ENCODE assay signal across 16 cellular contexts in the genomic region with DNA sequence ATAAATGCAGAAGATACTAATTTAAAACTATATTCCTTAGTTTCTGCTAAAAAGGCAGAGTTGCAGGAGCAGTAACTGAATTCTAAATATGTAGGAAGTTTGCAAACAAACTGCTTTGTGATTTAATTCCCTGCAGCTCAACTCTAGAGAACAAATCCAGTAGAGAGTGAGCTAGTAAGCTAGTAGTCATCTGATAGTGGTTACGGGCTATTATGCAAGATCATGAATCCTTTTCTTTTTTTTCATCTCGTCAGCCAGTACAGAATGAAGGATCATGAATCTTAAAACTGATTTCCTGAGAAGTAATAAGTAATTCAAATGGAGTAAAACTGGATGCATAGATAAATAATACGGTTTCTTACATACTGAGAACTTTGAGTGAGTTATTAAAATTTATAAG. TPM values are rescaled to one million over a fixed set of nuclear protein-coding genes. Genes with fewer than 3 reads are reported as not detected.
DNase-seq lines count a peak whose midpoint lies in the region; ATAC-seq and TF ChIP-seq lines count a peak whose summit lies in the region.
"Had no signal": no experiment of that assay in that cellular context is flagged by ENCODE, and none has a peak within 500 bp of the region (broad histone marks: within the 10 kb centered on the region; RNA-seq: fewer than 3 reads in every experiment).

No MANE protein-coding gene starts in this region.

- no peak overlapping the region for H3K4me3 Mint-ChIP-seq in activated naive CD8-positive, alpha-beta T cell treated with anti-CD3 and anti-CD28 coated beads for 36 hours
- H3K4me3 Mint-ChIP-seq: activated CD4-positive, alpha-beta T cell treated with anti-CD3 and anti-CD28 coated beads, Interleukin-2, amount 10 ng/mL, durations not matched to agents 24 days and 14 days; activated T-helper 1 cell treated with anti-CD3 and anti-CD28 coated beads, Interleukin-12 subunit alpha, Interleukin-12 subunit beta, Interleukin-2, Interleukin-4 antibody, amounts not matched to agents 30 ng/mL and 10 ng/mL and 1 ng/mL, durations not matched to agents 14 hours and 24 hours and 36 hours; T-helper 1 cell treated with Interleukin-12 subunit alpha and Interleukin-12 subunit beta and Interleukin-4 antibody, amounts not matched to agents 30 μg/mL and 1 μg/mL, for 36 hours had no signal

- no peak overlapping the region for H3K4me3 ChIP-seq in cardiac fibroblast (replicated peaks in 1 of 2; ENCODE audit: low read depth in 2 of 2, low read length in 2 of 2)
- H3K4me3 ChIP-seq: HAP-1, prostate gland, vagina had no signal

- peak; percentile 5 for DNase-seq in SHP77 treated with DMSO at 0.1 percent for 48 hours (lab: John Stamatoyannopoulos, UW)
- DNase-seq in SHP77 (lab: John Stamatoyannopoulos, UW): no peak
- DNase-seq in NCI-H2029 (lab: John Stamatoyannopoulos, UW): peak; percentile 18
- peak; percentile 66 to 80 for DNase-seq in cardiac fibroblast (ENCODE audit: low read depth in 2 of 2)
- DNase-seq in renal cortical epithelial cell (ENCODE audit: low read depth): peak; percentile 61
- DNase-seq in activated naive CD8-positive, alpha-beta T cell treated with anti-CD3 and anti-CD28 coated beads for 36 hours: no peak
- no peak for DNase-seq in stimulated activated CD4-positive, alpha-beta T cell treated with anti-CD3 and anti-CD28 coated beads, Interleukin-2, amount 100 ng/mL, for 48 hours
- DNase-seq: activated CD4-positive, alpha-beta T cell treated with anti-CD3 and anti-CD28 coated beads, Interleukin-2, amount 10 ng/mL, durations not matched to agents 24 days and 14 days; stimulated activated CD4-positive, alpha-beta T cell treated with anti-CD3 and anti-CD28 coated beads, Interleukin-2, amount 100 ng/mL, for 24 hours had no signal

- no peaks in the 10 kb centered on the region for H3K9me3 Mint-ChIP-seq in activated naive CD8-positive, alpha-beta T cell treated with anti-CD3 and anti-CD28 coated beads for 36 hours

- ATAC-seq in HG03175 (IDR thresholded peaks at IDR 0.05; ENCODE audit: unreplicated experiment): no peak

- no peak for TF ChIP-seq CTCF in cardiac fibroblast (IDR thresholded peaks at IDR 0.05; ENCODE audit: low read depth, low read length)

- H3K27ac Mint-ChIP-seq in activated naive CD8-positive, alpha-beta T cell treated with anti-CD3 and anti-CD28 coated beads for 36 hours: no peak overlapping the region
- H3K27ac Mint-ChIP-seq: activated CD4-positive, alpha-beta T cell treated with anti-CD3 and anti-CD28 coated beads, Interleukin-2, amount 10 ng/mL, durations not matched to agents 24 days and 14 days; activated T-helper 1 cell treated with anti-CD3 and anti-CD28 coated beads, Interleukin-12 subunit alpha, Interleukin-12 subunit beta, Interleukin-2, Interleukin-4 antibody, amounts not matched to agents 30 ng/mL and 10 ng/mL and 1 ng/mL, durations not matched to agents 14 hours and 24 hours and 36 hours; T-helper 1 cell treated with Interleukin-12 subunit alpha and Interleukin-12 subunit beta and Interleukin-4 antibody, amounts not matched to agents 30 μg/mL and 1 μg/mL, for 36 hours had no signal

- H3K27me3 Mint-ChIP-seq in activated naive CD8-positive, alpha-beta T cell treated with anti-CD3 and anti-CD28 coated beads for 36 hours: no peaks in the 10 kb centered on the region
- H3K27me3 Mint-ChIP-seq: activated CD4-positive, alpha-beta T cell treated with anti-CD3 and anti-CD28 coated beads, Interleukin-2, amount 10 ng/mL, durations not matched to agents 24 days and 14 days; brain had no signal

- peaks cover 41% of the 10 kb centered on the region for H3K4me1 Mint-ChIP-seq in activated naive CD8-positive, alpha-beta T cell treated with anti-CD3 and anti-CD28 coated beads for 36 hours

- H3K36me3 Mint-ChIP-seq in activated naive CD8-positive, alpha-beta T cell treated with anti-CD3 and anti-CD28 coated beads for 36 hours: peaks cover 70% of the 10 kb centered on the region

RNA-seq across cellular contexts. Expression of gene DPH5, which starts 3.3 kb away (rescaled TPM):
- 26.4 and 27.7 TPM in 2 replicates for total RNA-seq in renal cortical epithelial cell
- total RNA-seq in activated naive CD8-positive, alpha-beta T cell treated with anti-CD3 and anti-CD28 coated beads for 36 hours: 10 to 100 TPM; 65.0 to 70.8 TPM

Comparison
In these comparisons a context has a peak if more than half of its experiments do, and no peak if none do; other contexts are left out.
1. DNase-seq: peak in SHP77 treated with DMSO at 0.1 percent for 48 hours (single experiment), NCI-H2029 (single experiment), cardiac fibroblast (2 of 2) and renal cortical epithelial cell (single experiment); none in SHP77 (0 of 2), activated naive CD8-positive, alpha-beta T cell treated with anti-CD3 and anti-CD28 coated beads for 36 hours (single experiment) and stimulated activated CD4-positive, alpha-beta T cell treated with anti-CD3 and anti-CD28 coated beads, Interleukin-2, amount 100 ng/mL, for 48 hours (0 of 2).